8 cellular contexts compared by ENCODE assay signal in the genomic region with DNA sequence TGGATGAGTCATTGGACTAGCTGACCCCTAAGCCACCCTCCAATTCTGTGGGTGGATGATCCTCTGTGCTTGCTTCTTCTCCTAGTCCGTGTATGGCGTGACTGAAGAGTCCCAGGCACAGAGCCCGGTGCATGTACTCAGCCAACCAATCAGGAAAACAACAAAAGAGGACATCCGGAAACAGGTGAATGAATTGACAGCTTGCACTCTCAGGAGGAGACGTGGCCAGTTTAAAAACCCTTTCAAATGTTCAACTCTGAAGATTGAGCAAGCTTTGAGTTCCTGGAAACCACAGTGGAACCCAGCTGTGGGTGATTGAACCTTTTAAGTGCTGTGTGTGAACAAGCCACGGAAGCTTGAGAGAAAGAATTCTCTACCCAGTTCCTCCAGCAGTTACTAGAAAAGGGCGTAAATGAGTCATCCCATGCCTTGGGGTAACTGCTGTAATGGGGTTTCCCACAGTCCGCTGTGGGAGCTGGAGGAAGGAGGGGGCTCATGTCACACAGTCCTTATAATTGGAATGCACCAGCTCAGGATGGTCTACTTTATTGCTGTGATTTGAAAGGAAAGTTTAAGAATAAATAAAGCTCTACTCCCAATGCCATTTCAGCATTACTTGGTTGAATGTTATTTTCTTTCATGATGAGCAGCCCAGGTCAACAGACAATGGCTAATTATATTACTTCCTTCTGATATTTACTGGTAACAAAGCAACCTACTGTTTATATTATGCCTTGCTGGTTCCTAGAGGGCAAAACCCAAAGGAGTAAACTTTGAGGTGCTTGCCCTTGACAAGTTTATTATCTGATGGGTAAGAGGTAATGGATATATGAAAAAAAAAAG.
DNase-seq lines count a peak whose midpoint lies in the region; ATAC-seq lines count a peak whose summit lies in the region.

No MANE protein-coding gene starts in this region.

- ATAC-seq in GM21737 (IDR thresholded peaks at IDR 0.05; ENCODE audit: unreplicated experiment): peak; percentile 75

- peak; percentile 46 for DNase-seq in GM03348 (ENCODE audit: low spot score)
- DNase-seq in Kasumi-1 (lab: John Stamatoyannopoulos, UW): peak; percentile 72 to 85
- peak; percentile 11 to 13 for DNase-seq in activated CD8-positive, alpha-beta memory T cell treated with anti-CD3 and anti-CD28 coated beads for 1 hour (ENCODE audit: extremely low read depth in 1 of 2, low read depth in 1 of 2)
- DNase-seq in fibroblast of peridontal ligament (ENCODE audit: extremely low read depth): peak; percentile 80
- peak; percentile 12 to 18 for DNase-seq in stimulated activated CD4-positive, alpha-beta T cell treated with anti-CD3 and anti-CD28 coated beads, Interleukin-15, amount 100 ng/mL, for 1 hour (ENCODE audit: low read depth in 1 of 2, low spot score in 1 of 2)
- no peak for DNase-seq in hepatic stellate cell (ENCODE audit: low spot score)
- no peak for DNase-seq in DMS114 treated with DMSO at 0.1 percent for 48 hours (lab: John Stamatoyannopoulos, UW; ENCODE audit: unreplicated experiment)

Comparison
In these comparisons a context has a peak if more than half of its experiments do, and no peak if none do; other contexts are left out.
1. DNase-seq: peak in GM03348 (single experiment), Kasumi-1 (2 of 2), activated CD8-positive, alpha-beta memory T cell treated with anti-CD3 and anti-CD28 coated beads for 1 hour (2 of 2), fibroblast of peridontal ligament (single experiment) and stimulated activated CD4-positive, alpha-beta T cell treated with anti-CD3 and anti-CD28 coated beads, Interleukin-15, amount 100 ng/mL, for 1 hour (2 of 2); none in hepatic stellate cell (single experiment) and DMS114 treated with DMSO at 0.1 percent for 48 hours (single experiment).